17 cellular contexts compared by ENCODE assay signal in genomic region chr17:38617074-38617860, GRCh38. TPM values are rescaled to one million over a fixed set of nuclear protein-coding genes. Genes with fewer than 3 reads are reported as not detected.
DNase-seq lines count a peak whose midpoint lies in the region; ATAC-seq and TF ChIP-seq lines count a peak whose summit lies in the region.
"Had no signal": no experiment of that assay in that cellular context is flagged by ENCODE, and none has a peak within 500 bp of the region (broad histone marks: within the 10 kb centered on the region; RNA-seq: fewer than 3 reads in every experiment).

No MANE protein-coding gene starts in this region.

- no peak overlapping the region for H3K9ac ChIP-seq in IMR-90 (ENCODE audit: low read depth, low read length)
- H3K9ac ChIP-seq in neural progenitor cell = no peak overlapping the region

- no peaks in the 10 kb centered on the region for H3K79me2 ChIP-seq in neural progenitor cell (ENCODE audit: low read depth)

- H4K91ac ChIP-seq in IMR-90 (ENCODE audit: insufficient read depth, low read depth, low read length) = no peak overlapping the region

- H4K20me1 ChIP-seq in IMR-90 (ENCODE audit: insufficient read depth, low read length) (no peaks in the 10 kb centered on the region), neural progenitor cell (ENCODE audit: low read depth) (no peaks in the 10 kb centered on the region)

- peak overlapping the region; percentile 26 for H3K27ac Mint-ChIP-seq in neural progenitor cell
- no peak overlapping the region for H3K27ac Mint-ChIP-seq in activated CD8-positive, alpha-beta T cell treated with anti-CD3 and anti-CD28 coated beads for 36 hours

- dilution Hi-C loops in IMR-90 (cut with HindIII; ENCODE audit: low sequenced_read_pairs, unreplicated experiment) = no loop called here

- no peak for TF ChIP-seq POLR2A in IMR-90 (IDR thresholded peaks at IDR 0.05; ENCODE audit: low read depth, low read length)

- H2AK9ac ChIP-seq in IMR-90 (replicated peaks; ENCODE audit: low read depth, low read length, poor library complexity) = peak overlapping the region; percentile 42

- no peak overlapping the region for H4K5ac ChIP-seq in IMR-90 (ENCODE audit: low read depth, low read length)

- H3K23ac ChIP-seq in IMR-90 (ENCODE audit: low read depth, low read length) = no peak overlapping the region

- DNase-seq in NCI-H2107 treated with DMSO at 0.1 percent for 48 hours (lab: John Stamatoyannopoulos, UW; ENCODE audit: unreplicated experiment) (peak; percentile 52), NCI-H2107 (lab: John Stamatoyannopoulos, UW) (no peak), IMR-90 (no peak), WERI-Rb-1 (no peak), neural progenitor cell (ENCODE audit: low spot score) (no peak), HPDE6-E6E7 (ENCODE audit: extremely low spot score) (no peak), HUDEP-2 (lab: John Stamatoyannopoulos, UW; ENCODE audit: unreplicated experiment in 76 of 76) (no peak)
- no peak for DNase-seq in activated CD8-positive, alpha-beta T cell treated with anti-CD3 and anti-CD28 coated beads for 36 hours
- DNase-seq: activated effector memory CD4-positive, alpha-beta T cell treated with anti-CD3 and anti-CD28 coated beads, Interleukin-2, amount 50 U/mL, for 16 hours; amniotic stem cell; EL; naive B cell; SIG-M5; stomach; upper lobe of right lung had no signal

- peak overlapping the region; percentile 15 for H3K4me3 Mint-ChIP-seq in neural progenitor cell
- no peak overlapping the region for H3K4me3 Mint-ChIP-seq in activated CD8-positive, alpha-beta T cell treated with anti-CD3 and anti-CD28 coated beads for 36 hours

- no peak overlapping the region for H3K56ac ChIP-seq in IMR-90 (ENCODE audit: extremely low read depth, insufficient read depth, low read length)

- no peak overlapping the region for H3K4ac ChIP-seq in IMR-90 (ENCODE audit: low read depth, low read length)

- H3K4me1 Mint-ChIP-seq in neural progenitor cell = peaks cover 9% of the 10 kb centered on the region
- H3K4me1 Mint-ChIP-seq in activated CD8-positive, alpha-beta T cell treated with anti-CD3 and anti-CD28 coated beads for 36 hours (ENCODE audit: low read depth) = no peaks in the 10 kb centered on the region

- H4K8ac ChIP-seq in IMR-90 (ENCODE audit: low read depth in 2 of 2, low read length in 2 of 2) = no peak overlapping the region

- no peaks in the 10 kb centered on the region for H3K4me1 ChIP-seq in IMR-90 (ENCODE audit: control insufficient read depth, insufficient read depth, low read length)
- H3K4me1 ChIP-seq in neural progenitor cell = peaks cover 14% of the 10 kb centered on the region
- H3K4me1 ChIP-seq: upper lobe of right lung had no signal

- peaks cover 4% of the 10 kb centered on the region for H3K9me3 Mint-ChIP-seq in neural progenitor cell
- no peaks in the 10 kb centered on the region for H3K9me3 Mint-ChIP-seq in activated CD8-positive, alpha-beta T cell treated with anti-CD3 and anti-CD28 coated beads for 36 hours

- H2AFZ ChIP-seq in IMR-90 (replicated peaks; ENCODE audit: low read length, poor library complexity) = no peak overlapping the region
- H2AFZ ChIP-seq in neural progenitor cell (replicated peaks) = peak overlapping the region; percentile 57

- no peak for TF ChIP-seq CTCF in IMR-90 (conservative IDR thresholded peaks at IDR 0.05; ENCODE audit: low read depth, low read length)
- no peak for TF ChIP-seq CTCF in WERI-Rb-1 (IDR thresholded peaks at IDR 0.05; ENCODE audit: low read depth, low read length)
- no peak for TF ChIP-seq CTCF in neural progenitor cell (IDR thresholded peaks at IDR 0.05)
- no peak for TF ChIP-seq CTCF in activated CD8-positive, alpha-beta T cell treated with anti-CD3 and anti-CD28 coated beads for 36 hours (IDR thresholded peaks at IDR 0.05)

- H2BK15ac ChIP-seq in IMR-90 (ENCODE audit: low read depth, low read length) = no peak overlapping the region

- H3K14ac ChIP-seq in IMR-90 (replicated peaks; ENCODE audit: low read depth, low read length) = no peak overlapping the region

- POLR2A ChIA-PET in IMR-90 (lab: Charles Lee; ENCODE audit: unreplicated experiment) = no interaction called here
- POLR2A ChIA-PET in activated CD8-positive, alpha-beta T cell treated with anti-CD3 and anti-CD28 coated beads for 36 hours (lab: Charles Lee) = no interaction called here

- no peak for TF ChIP-seq RAD21 in IMR-90 (IDR thresholded peaks at IDR 0.05; ENCODE audit: low read length)

- no peak overlapping the region for H2BK5ac ChIP-seq in IMR-90 (ENCODE audit: low read depth, low read length, poor library complexity, severe bottlenecking)

- H3K36me3 ChIP-seq in IMR-90 (ENCODE audit: control insufficient read depth, insufficient read depth, low read length) = no peaks in the 10 kb centered on the region
- H3K36me3 ChIP-seq in WERI-Rb-1 = no peaks in the 10 kb centered on the region
- no peaks in the 10 kb centered on the region for H3K36me3 ChIP-seq in neural progenitor cell
- H3K36me3 ChIP-seq: stomach, upper lobe of right lung had no signal

- H3K9me3 ChIP-seq in IMR-90 (ENCODE audit: control insufficient read depth, insufficient read depth, low read length) = no peaks in the 10 kb centered on the region; the same call in 1 of the 2 replicates
- peaks cover under 1% of the 10 kb centered on the region for H3K9me3 ChIP-seq in WERI-Rb-1 (ENCODE audit: severe bottlenecking)
- H3K9me3 ChIP-seq in neural progenitor cell (ENCODE audit: low read depth) = peaks cover under 1% of the 10 kb centered on the region
- H3K9me3 ChIP-seq: stomach, upper lobe of right lung had no signal

- no peak overlapping the region for H2BK120ac ChIP-seq in IMR-90 (ENCODE audit: low read depth, low read length)

- H2AK5ac ChIP-seq in IMR-90 (ENCODE audit: low read depth, low read length) = no peak overlapping the region

- BruUV-seq in IMR-90 (replicated peaks; lab: Mats Ljungman, UMichigan) = no TSS peak

- H3K27me3 ChIP-seq in IMR-90 (ENCODE audit: control insufficient read depth, insufficient read depth, low read length) (peaks cover 74% of the 10 kb centered on the region), WERI-Rb-1 (ENCODE audit: insufficient read depth, low read depth, severe bottlenecking) (no peaks in the 10 kb centered on the region), neural progenitor cell (no peaks in the 10 kb centered on the region)

- H3K27ac ChIP-seq in IMR-90 (ENCODE audit: insufficient read depth, low read length) (no peak overlapping the region), WERI-Rb-1 (peak overlapping the region; percentile 63), neural progenitor cell (no peak overlapping the region)
- H3K27ac ChIP-seq: stomach, upper lobe of right lung had no signal

- CTCF ChIA-PET in IMR-90 (lab: Yijun Ruan, JAX) = interaction anchor here (0.5 kb wide), 1 partner anchor 29 kb away, joined by 5 read pairs; no protein-coding TSS in a partner anchor
- CTCF ChIA-PET in activated CD8-positive, alpha-beta T cell treated with anti-CD3 and anti-CD28 coated beads for 36 hours (lab: Charles Lee) = interaction anchor here (1.0 to 2.8 kb wide), 6 partner anchors 10 to 107 kb away, joined by 3 to 8 read pairs (median 4); no protein-coding TSS in a partner anchor

- H2BK20ac ChIP-seq in IMR-90 (ENCODE audit: low read depth, low read length) = no peak overlapping the region

- peaks cover 11% of the 10 kb centered on the region for H3K27me3 Mint-ChIP-seq in neural progenitor cell (ENCODE audit: insufficient read depth, low read depth)
- H3K27me3 Mint-ChIP-seq in activated CD8-positive, alpha-beta T cell treated with anti-CD3 and anti-CD28 coated beads for 36 hours = peaks cover 24% of the 10 kb centered on the region

- no peaks in the 10 kb centered on the region for H3K79me1 ChIP-seq in IMR-90 (ENCODE audit: low read depth in 1 of 2, low read length in 2 of 2)

- no peak for ATAC-seq in IMR-90 (ENCODE audit: low read depth)
- no peak for ATAC-seq in activated CD8-positive, alpha-beta T cell treated with anti-CD3 and anti-CD28 coated beads for 36 hours
- ATAC-seq: upper lobe of right lung had no signal

- H3K18ac ChIP-seq in IMR-90 (ENCODE audit: low read depth, low read length) = no peak overlapping the region

- H3K4me3 ChIP-seq in IMR-90 (ENCODE audit: insufficient read depth, low read depth, low read length) (no peak overlapping the region), WERI-Rb-1 (ENCODE audit: low read depth, low read length) (no peak overlapping the region), neural progenitor cell (no peak overlapping the region)
- H3K4me3 ChIP-seq: stomach, upper lobe of right lung had no signal

- H3K4me2 ChIP-seq in IMR-90 (ENCODE audit: low read depth, low read length) (no peak overlapping the region), neural progenitor cell (peak overlapping the region; percentile 52)

- peaks cover 12% of the 10 kb centered on the region for H3F3A ChIP-seq in neural progenitor cell (ENCODE audit: low read depth)

- no peaks in the 10 kb centered on the region for H3K36me3 Mint-ChIP-seq in neural progenitor cell
- H3K36me3 Mint-ChIP-seq in activated CD8-positive, alpha-beta T cell treated with anti-CD3 and anti-CD28 coated beads for 36 hours (ENCODE audit: low read depth) = no peaks in the 10 kb centered on the region
- H3K36me3 Mint-ChIP-seq: naive B cell had no signal

- in situ Hi-C loops in IMR-90 (cut with MboI; ENCODE audit: low sequenced_read_pairs) = no loop called here

- H3K9me1 ChIP-seq in IMR-90 (ENCODE audit: insufficient read depth, low read length) = no peaks in the 10 kb centered on the region

- WGBS in IMR-90 (ENCODE audit: extremely low coverage in 2 of 2, insufficient read length in 1 of 2), 2 experiments = no CpG with 5 or more reads among the region's 19 CpGs

- intact Hi-C loops in IMR-90 (cut with micrococcal nuclease) = no loop called here
- intact Hi-C loops in activated CD8-positive, alpha-beta T cell treated with anti-CD3 and anti-CD28 coated beads for 36 hours (cut with micrococcal nuclease) = no loop called here

RNA-seq across cellular contexts. Expression of gene SRCIN1, which starts 11.5 kb away (rescaled TPM):
- total RNA-seq in IMR-90 (2012; rRNA removed) = not detected in 2 replicates
- polyA plus RNA-seq in IMR-90 (2012; rRNA removed) = not detected in 2 replicates
- polyA plus RNA-seq in IMR-90 (2012; cell fraction: cytosol; rRNA removed) = 0.01 TPM in 1 of 2 replicates, not detected in the other
- 0.13 and 0.15 TPM in 2 replicates for polyA plus RNA-seq in IMR-90 (2012; cell fraction: nucleus; rRNA removed; ENCODE audit: low replicate concordance)
- total RNA-seq in neural progenitor cell (ENCODE audit: low replicate concordance) = 3.8 and 15.6 TPM in 2 replicates
- total RNA-seq in activated CD8-positive, alpha-beta T cell treated with anti-CD3 and anti-CD28 coated beads for 36 hours = 1 to 10 TPM in 1 of 2 experiments, under 1 TPM in 1; 0.74 to 1.1 TPM
- total RNA-seq: fibroblast of villous mesenchyme, LHCN-M2 had no signal

RNA-seq across cellular contexts. Expression of gene EPOP, which starts 57.5 kb away (rescaled TPM):
- total RNA-seq in IMR-90 (2012; rRNA removed) (0.28 and 0.36 TPM in 2 replicates), neural progenitor cell (ENCODE audit: low replicate concordance) (8.0 and 19.3 TPM in 2 replicates)
- 0.80 and 0.82 TPM in 2 replicates for polyA plus RNA-seq in IMR-90 (2012; rRNA removed)
- polyA plus RNA-seq in IMR-90 (2012; cell fraction: cytosol; rRNA removed) = 0.77 and 0.79 TPM in 2 replicates
- 0.49 and 0.57 TPM in 2 replicates for polyA plus RNA-seq in IMR-90 (2012; cell fraction: nucleus; rRNA removed; ENCODE audit: low replicate concordance)
- 10 to 100 TPM; 31.8 to 32.2 TPM for total RNA-seq in activated CD8-positive, alpha-beta T cell treated with anti-CD3 and anti-CD28 coated beads for 36 hours
